ENCODE assay signal across 16 cellular contexts in the genomic region with DNA sequence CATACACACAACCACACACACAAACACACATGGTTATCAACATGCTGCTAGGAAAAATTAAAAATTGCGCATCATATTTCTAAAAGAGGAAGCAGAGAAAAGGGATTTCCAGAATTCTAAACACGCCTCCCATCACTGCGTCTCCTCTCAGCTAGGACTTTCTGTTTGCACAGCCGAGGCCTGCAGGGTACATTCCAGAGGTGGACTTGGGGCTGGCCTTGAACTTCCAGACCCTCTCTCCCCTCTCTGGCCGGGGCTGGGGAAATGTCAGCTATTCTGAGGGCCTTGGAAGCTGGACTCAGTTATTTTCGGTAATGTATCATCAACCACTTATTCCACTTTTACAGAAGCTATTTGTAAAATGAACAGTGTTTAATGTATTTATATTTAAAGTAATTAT.
DNase-seq lines count a peak whose midpoint lies in the region; TF ChIP-seq lines count a peak whose summit lies in the region.
"Had no signal": no experiment of that assay in that cellular context is flagged by ENCODE, and none has a peak within 500 bp of the region (broad histone marks: within the 10 kb centered on the region; RNA-seq: fewer than 3 reads in every experiment).

No MANE protein-coding gene starts in this region.

- H3K27ac Mint-ChIP-seq in nephron = peak overlapping the region; percentile 86 to 94 (median 93)

- H3K27me3 Mint-ChIP-seq in nephron (ENCODE audit: low read depth) = peaks cover 13% of the 10 kb centered on the region

- no peaks in the 10 kb centered on the region for H3K79me2 ChIP-seq in SK-N-SH (ENCODE audit: insufficient read depth)

- TF ChIP-seq EP300 in SK-N-SH (IDR thresholded peaks at IDR 0.05; ENCODE audit: borderline replicate concordance in 1 of 2, low read depth in 1 of 2, low read length in 1 of 2) = no peak

- H3K4me1 ChIP-seq in esophagus squamous epithelium = peaks cover 0 to 5% (median 0%) of the 10 kb centered on the region in 3 donors
- H3K4me1 ChIP-seq in tibial artery = peaks cover 0 to 27% (median 9%) of the 10 kb centered on the region in 4 donors
- no peaks in the 10 kb centered on the region for H3K4me1 ChIP-seq in SK-N-SH (ENCODE audit: control insufficient read depth in 1 of 2, insufficient read depth in 2 of 2, low read depth in 1 of 2, low read length in 1 of 2)
- H3K4me1 ChIP-seq: Peyer's patch had no signal

- TF ChIP-seq POLR2A in esophagus squamous epithelium (IDR thresholded peaks at IDR 0.05) = no peak

- no peak overlapping the region for H3K4me2 ChIP-seq in SK-N-SH

- no peaks in the 10 kb centered on the region for H3F3A ChIP-seq in SK-N-SH (replicated peaks; ENCODE audit: insufficient read depth)

- H2AFZ ChIP-seq in SK-N-SH (ENCODE audit: low read depth) = no peak overlapping the region

- intact Hi-C loops in esophagus squamous epithelium (cut with DNase I) = no loop called here
- intact Hi-C loops in tibial artery (cut with DNase I; ENCODE audit: low total_unique reads) = no loop called here

- H3K4me1 Mint-ChIP-seq in nephron = peaks cover 35% of the 10 kb centered on the region

- no peak for TF ChIP-seq RAD21 in SK-N-SH (IDR thresholded peaks at IDR 0.05; ENCODE audit: low read length)

- WGBS in esophagus squamous epithelium, 2 donors = 46 to 60% methylated on average over 6 of the region's 6 CpGs
- WGBS in SK-N-SH (ENCODE audit: low lambda C conversion rate) = 14% methylated on average over 6 of the region's 6 CpGs

- H3K9ac ChIP-seq in SK-N-SH = no peak overlapping the region

- CTCF ChIA-PET in SK-N-SH (lab: Yijun Ruan, JAX) = no interaction called here

- DNase-seq in esophagus squamous epithelium (lab: John Stamatoyannopoulos, UW) = no peak
- DNase-seq in tibial artery = no peak
- no peak for DNase-seq in activated effector memory CD4-positive, alpha-beta T cell treated with anti-CD3 and anti-CD28 coated beads, Interleukin-2, amount 50 U/mL, for 16 hours
- no peak for DNase-seq in medulla oblongata (ENCODE audit: extremely low spot score)
- no peak for DNase-seq in SK-N-SH
- no peak for DNase-seq in CD1c-positive myeloid dendritic cell (ENCODE audit: extremely low spot score)
- DNase-seq: H7, Kasumi-1, NCI-H1694 treated with DMSO at 0.1 percent for 48 hours, NCI-H2081 treated with DMSO at 0.1 percent for 48 hours, NCI-H2171 treated with DMSO at 0.1 percent for 48 hours, NCI-H524 treated with DMSO at 0.1 percent for 48 hours, Peyer's patch had no signal

- H4K20me1 ChIP-seq in SK-N-SH (ENCODE audit: insufficient read depth) = no peaks in the 10 kb centered on the region

- no peak overlapping the region for H3K4me3 ChIP-seq in esophagus squamous epithelium
- peak overlapping the region in 1 of 2 donors; percentile 10 for H3K4me3 ChIP-seq in tibial artery
- no peak overlapping the region for H3K4me3 ChIP-seq in SK-N-SH (ENCODE audit: low read depth in 2 of 2, low read length in 1 of 2)
- H3K4me3 ChIP-seq: Peyer's patch had no signal

- H3K27me3 ChIP-seq in esophagus squamous epithelium = no peaks in the 10 kb centered on the region
- H3K27me3 ChIP-seq in tibial artery = no peaks in the 10 kb centered on the region
- H3K27me3 ChIP-seq in SK-N-SH (ENCODE audit: insufficient read depth) = no peaks in the 10 kb centered on the region
- H3K27me3 ChIP-seq: Peyer's patch had no signal

- no peaks in the 10 kb centered on the region for H3K36me3 Mint-ChIP-seq in nephron (ENCODE audit: low read depth)

- H3K4me3 Mint-ChIP-seq in nephron = no peak overlapping the region

- H3K27ac ChIP-seq in angular gyrus (ENCODE audit: low read depth, low read length) (peak overlapping the region; percentile 1), esophagus squamous epithelium (peak overlapping the region in 3 of 4 donors; percentile 22 to 48 (median 25)), tibial artery (peak overlapping the region; percentile 52 to 66), SK-N-SH (ENCODE audit: low read depth in 2 of 2, low read length in 1 of 2) (no peak overlapping the region)
- H3K27ac ChIP-seq: C4-2B, Peyer's patch had no signal

- no peak for TF ChIP-seq CTCF in esophagus squamous epithelium (IDR thresholded peaks at IDR 0.05)
- no peak for TF ChIP-seq CTCF in nephron (IDR thresholded peaks at IDR 0.05; ENCODE audit: unreplicated experiment in 3 of 3)
- no peak for TF ChIP-seq CTCF in tibial artery (IDR thresholded peaks at IDR 0.05)
- no peak for TF ChIP-seq CTCF in SK-N-SH (IDR thresholded peaks at IDR 0.05)

- POLR2A ChIA-PET in SK-N-SH (lab: Yijun Ruan, JAX) = no interaction called here

- H3K9me3 ChIP-seq in esophagus squamous epithelium = no peaks in the 10 kb centered on the region
- H3K9me3 ChIP-seq in tibial artery = no peaks in the 10 kb centered on the region
- H3K9me3 ChIP-seq in SK-N-SH = peaks cover 2% of the 10 kb centered on the region; the same call in 1 of the 2 replicates
- H3K9me3 ChIP-seq: Peyer's patch had no signal

- no peaks in the 10 kb centered on the region for H3K9me2 ChIP-seq in SK-N-SH

- no peaks in the 10 kb centered on the region for H3K36me3 ChIP-seq in esophagus squamous epithelium
- H3K36me3 ChIP-seq in tibial artery = no peaks in the 10 kb centered on the region
- H3K36me3 ChIP-seq in SK-N-SH (replicated peaks in 1 of 2; ENCODE audit: control insufficient read depth in 1 of 2, insufficient read depth in 2 of 2, low read length in 1 of 2) = no peaks in the 10 kb centered on the region
- H3K36me3 ChIP-seq: Peyer's patch had no signal

- H3K9me3 Mint-ChIP-seq in nephron = no peaks in the 10 kb centered on the region

TF ChIP-seq in SK-N-SH, 30 proteins besides CTCF, POLR2A, EP300 and RAD21:
- TF ChIP-seq, protein P1, sequence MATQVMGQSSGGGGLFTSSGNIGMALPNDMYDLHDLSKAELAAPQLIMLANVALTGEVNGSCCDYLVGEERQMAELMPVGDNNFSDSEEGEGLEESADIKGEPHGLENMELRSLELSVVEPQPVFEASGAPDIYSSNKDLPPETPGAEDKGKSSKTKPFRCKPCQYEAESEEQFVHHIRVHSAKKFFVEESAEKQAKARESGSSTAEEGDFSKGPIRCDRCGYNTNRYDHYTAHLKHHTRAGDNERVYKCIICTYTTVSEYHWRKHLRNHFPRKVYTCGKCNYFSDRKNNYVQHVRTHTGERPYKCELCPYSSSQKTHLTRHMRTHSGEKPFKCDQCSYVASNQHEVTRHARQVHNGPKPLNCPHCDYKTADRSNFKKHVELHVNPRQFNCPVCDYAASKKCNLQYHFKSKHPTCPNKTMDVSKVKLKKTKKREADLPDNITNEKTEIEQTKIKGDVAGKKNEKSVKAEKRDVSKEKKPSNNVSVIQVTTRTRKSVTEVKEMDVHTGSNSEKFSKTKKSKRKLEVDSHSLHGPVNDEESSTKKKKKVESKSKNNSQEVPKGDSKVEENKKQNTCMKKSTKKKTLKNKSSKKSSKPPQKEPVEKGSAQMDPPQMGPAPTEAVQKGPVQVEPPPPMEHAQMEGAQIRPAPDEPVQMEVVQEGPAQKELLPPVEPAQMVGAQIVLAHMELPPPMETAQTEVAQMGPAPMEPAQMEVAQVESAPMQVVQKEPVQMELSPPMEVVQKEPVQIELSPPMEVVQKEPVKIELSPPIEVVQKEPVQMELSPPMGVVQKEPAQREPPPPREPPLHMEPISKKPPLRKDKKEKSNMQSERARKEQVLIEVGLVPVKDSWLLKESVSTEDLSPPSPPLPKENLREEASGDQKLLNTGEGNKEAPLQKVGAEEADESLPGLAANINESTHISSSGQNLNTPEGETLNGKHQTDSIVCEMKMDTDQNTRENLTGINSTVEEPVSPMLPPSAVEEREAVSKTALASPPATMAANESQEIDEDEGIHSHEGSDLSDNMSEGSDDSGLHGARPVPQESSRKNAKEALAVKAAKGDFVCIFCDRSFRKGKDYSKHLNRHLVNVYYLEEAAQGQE (IDR thresholded peaks at IDR 0.05; ENCODE audit: low read depth, low read length) = no peak
- no peak for TF ChIP-seq NFIC (IDR thresholded peaks at IDR 0.05; ENCODE audit: borderline replicate concordance)
- TF ChIP-seq MEF2A (IDR thresholded peaks at IDR 0.05; ENCODE audit: borderline replicate concordance, low read depth) = no peak
- TF ChIP-seq, protein P2, sequence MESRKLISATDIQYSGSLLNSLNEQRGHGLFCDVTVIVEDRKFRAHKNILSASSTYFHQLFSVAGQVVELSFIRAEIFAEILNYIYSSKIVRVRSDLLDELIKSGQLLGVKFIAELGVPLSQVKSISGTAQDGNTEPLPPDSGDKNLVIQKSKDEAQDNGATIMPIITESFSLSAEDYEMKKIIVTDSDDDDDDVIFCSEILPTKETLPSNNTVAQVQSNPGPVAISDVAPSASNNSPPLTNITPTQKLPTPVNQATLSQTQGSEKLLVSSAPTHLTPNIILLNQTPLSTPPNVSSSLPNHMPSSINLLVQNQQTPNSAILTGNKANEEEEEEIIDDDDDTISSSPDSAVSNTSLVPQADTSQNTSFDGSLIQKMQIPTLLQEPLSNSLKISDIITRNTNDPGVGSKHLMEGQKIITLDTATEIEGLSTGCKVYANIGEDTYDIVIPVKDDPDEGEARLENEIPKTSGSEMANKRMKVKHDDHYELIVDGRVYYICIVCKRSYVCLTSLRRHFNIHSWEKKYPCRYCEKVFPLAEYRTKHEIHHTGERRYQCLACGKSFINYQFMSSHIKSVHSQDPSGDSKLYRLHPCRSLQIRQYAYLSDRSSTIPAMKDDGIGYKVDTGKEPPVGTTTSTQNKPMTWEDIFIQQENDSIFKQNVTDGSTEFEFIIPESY (IDR thresholded peaks at IDR 0.05; ENCODE audit: borderline replicate concordance, low read depth) = no peak
- TF ChIP-seq FOSL2 (IDR thresholded peaks at IDR 0.05; ENCODE audit: borderline replicate concordance, low read depth) = no peak

Comparison
In these comparisons a context has a peak if more than half of its experiments do, and no peak if none do; other contexts are left out.
1. H3K27ac ChIP-seq: peak in angular gyrus (single experiment), esophagus squamous epithelium (3 of 4) and tibial artery (2 of 2); none in SK-N-SH (0 of 2).